Comparison of ENCODE assay signal across 1 cellular context in the genomic region with DNA sequence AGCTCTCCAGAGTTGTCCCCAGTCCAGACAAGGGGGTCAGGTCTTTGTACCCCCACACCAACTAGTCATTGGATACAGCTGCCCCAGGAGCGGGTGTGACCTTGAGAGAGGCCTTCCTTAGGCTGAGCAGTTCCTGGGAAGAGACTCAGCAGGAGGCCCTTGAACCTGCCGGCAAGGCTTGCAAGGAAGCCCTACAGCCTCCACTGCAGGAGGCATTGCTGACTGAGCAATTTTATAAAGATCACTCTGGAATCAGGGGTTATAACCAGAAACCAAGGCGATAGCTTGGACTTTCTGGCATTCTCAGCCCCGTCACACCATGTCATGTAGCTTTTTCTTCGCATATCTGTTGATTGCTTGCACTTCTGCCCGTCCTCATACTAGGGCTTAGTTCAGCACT.
TF ChIP-seq lines count a peak whose summit lies in the region.

No MANE protein-coding gene starts in this region.

TF ChIP-seq in A549, 52 proteins besides CTCF, POLR2A, EP300 and RAD21 (continued from another document):
- TF ChIP-seq, protein P1, sequence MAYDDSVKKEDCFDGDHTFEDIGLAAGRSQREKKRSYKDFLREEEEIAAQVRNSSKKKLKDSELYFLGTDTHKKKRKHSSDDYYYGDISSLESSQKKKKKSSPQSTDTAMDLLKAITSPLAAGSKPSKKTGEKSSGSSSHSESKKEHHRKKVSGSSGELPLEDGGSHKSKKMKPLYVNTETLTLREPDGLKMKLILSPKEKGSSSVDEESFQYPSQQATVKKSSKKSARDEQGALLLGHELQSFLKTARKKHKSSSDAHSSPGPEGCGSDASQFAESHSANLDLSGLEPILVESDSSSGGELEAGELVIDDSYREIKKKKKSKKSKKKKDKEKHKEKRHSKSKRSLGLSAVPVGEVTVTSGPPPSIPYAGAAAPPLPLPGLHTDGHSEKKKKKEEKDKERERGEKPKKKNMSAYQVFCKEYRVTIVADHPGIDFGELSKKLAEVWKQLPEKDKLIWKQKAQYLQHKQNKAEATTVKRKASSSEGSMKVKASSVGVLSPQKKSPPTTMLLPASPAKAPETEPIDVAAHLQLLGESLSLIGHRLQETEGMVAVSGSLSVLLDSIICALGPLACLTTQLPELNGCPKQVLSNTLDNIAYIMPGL (CRISPR knock-in tag; IDR thresholded peaks at IDR 0.05; ENCODE audit: borderline replicate concordance): no peak
TF ChIP-seq in A549: peak in this region for 1.
